ENCODE assay signal across 1 cellular context in the genomic region with DNA sequence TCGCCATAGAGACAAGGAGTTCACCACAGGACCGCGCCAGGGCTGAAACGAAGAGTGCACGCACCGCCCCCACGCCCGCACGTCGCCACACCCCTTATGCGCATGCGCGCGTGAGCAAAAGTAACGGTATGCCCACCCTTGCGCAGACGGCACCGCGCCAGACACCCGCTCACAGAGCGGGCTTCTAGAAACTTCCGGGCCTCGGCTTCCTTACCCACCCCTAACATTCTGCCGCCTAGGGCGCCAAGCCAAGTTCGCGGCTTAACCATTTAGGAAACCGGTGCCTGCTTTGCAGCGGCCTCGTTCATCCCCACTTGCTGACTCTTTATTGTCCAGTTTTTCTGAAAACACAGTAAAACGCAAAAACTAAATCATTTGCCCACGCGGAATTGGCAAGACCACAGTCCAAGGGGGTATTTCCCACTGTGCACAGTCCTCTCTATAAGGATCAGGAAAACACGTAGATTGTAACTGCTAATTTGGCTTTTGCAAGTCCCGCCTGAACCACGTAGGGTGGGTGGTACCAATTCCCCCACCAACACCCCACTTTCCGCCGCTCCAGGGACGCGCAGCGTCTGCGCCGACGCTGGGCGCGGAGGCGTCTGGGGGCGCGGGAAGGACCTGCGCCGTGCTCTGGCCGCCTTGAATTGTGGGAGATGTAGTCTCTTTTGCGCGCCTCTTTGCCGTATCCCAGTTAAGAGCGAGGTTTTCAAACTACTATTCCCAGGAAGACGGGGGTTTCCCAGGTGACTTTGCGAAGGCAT.
TF ChIP-seq lines count a peak whose summit lies in the region.

A gene with protein sequence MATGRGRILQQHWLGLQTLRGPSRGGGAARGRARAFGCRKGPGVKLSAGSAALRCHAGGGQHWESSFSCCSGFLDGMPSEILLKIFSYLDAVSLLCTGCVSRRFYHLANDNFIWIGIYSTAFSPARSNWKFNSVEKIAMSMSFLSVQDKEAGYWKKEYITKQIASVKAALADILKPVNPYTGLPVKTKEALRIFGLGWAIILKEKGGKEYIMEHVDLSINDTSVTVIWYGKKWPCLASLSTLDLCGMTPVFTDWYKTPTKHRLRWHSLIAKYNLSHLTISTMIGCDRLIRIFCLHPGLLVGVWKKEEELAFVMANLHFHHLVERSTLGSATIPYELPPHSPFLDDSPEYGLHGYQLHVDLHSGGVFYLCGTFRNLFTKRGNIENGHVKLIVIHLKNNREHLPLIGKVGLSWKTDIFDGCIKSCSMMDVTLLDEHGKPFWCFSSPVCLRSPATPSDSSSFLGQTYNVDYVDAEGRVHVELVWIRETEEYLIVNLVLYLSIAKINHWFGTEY (minus strand): TSS at position 56 of the 764 bp plus-strand sequence. CDS start 49 bp downstream, at position 7.
A gene with protein sequence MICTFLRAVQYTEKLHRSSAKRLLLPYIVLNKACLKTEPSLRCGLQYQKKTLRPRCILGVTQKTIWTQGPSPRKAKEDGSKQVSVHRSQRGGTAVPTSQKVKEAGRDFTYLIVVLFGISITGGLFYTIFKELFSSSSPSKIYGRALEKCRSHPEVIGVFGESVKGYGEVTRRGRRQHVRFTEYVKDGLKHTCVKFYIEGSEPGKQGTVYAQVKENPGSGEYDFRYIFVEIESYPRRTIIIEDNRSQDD (plus strand): TSS at position 745 of the 764 bp plus-strand sequence. CDS start 286 bp downstream, outside the sequence.

TF ChIP-seq in HepG2, 621 proteins besides CTCF, POLR2A, EP300 and RAD21 (continued from another document and continues in another):
- TF ChIP-seq HNRNPLL (IDR thresholded peaks at IDR 0.05; ENCODE audit: low read depth, low read length, poor library complexity, severe bottlenecking) (peak; percentile 92), PAWR (CRISPR knock-in tag; IDR thresholded peaks at IDR 0.05; ENCODE audit: borderline replicate concordance) (no peak), HNRNPK (IDR thresholded peaks at IDR 0.05; ENCODE audit: low read depth, low read length, poor library complexity, severe bottlenecking) (no peak), ZNF678 (CRISPR knock-in tag; IDR thresholded peaks at IDR 0.05) (peak; percentile 89), ZSCAN12 (CRISPR knock-in tag; IDR thresholded peaks at IDR 0.05) (no peak), ZNF883 (CRISPR knock-in tag; IDR thresholded peaks at IDR 0.05; ENCODE audit: not compliant biosample characterization) (peak; percentile 76), RXRA (CRISPR knock-in tag; IDR thresholded peaks at IDR 0.05) (no peak), ELF1 (CRISPR knock-in tag; IDR thresholded peaks at IDR 0.05) (peak; percentile 16; the same call in 1 of the 2 replicates), ZBTB1 (CRISPR knock-in tag; IDR thresholded peaks at IDR 0.05; ENCODE audit: borderline replicate concordance) (no peak), ZSCAN30 (CRISPR knock-in tag; IDR thresholded peaks at IDR 0.05) (0 out of 2 replicates have a peak, but pooled peaks have one; percentile 46), HDAC6 (IDR thresholded peaks at IDR 0.05; ENCODE audit: low read depth, low read length) (no peak), GMEB2 (CRISPR knock-in tag; IDR thresholded peaks at IDR 0.05; ENCODE audit: low read depth) (peak; percentile 94), ZNF639 (CRISPR knock-in tag; conservative IDR thresholded peaks at IDR 0.05) (no peak), ZNF432 (CRISPR knock-in tag; IDR thresholded peaks at IDR 0.05; ENCODE audit: borderline replicate concordance) (no peak), SATB2 (CRISPR knock-in tag; IDR thresholded peaks at IDR 0.05) (peak; percentile 82), TIGD3 (CRISPR knock-in tag; IDR thresholded peaks at IDR 0.05; ENCODE audit: borderline replicate concordance) (no peak), NR2F1 (CRISPR knock-in tag; IDR thresholded peaks at IDR 0.05) (no peak), ZNF326 (CRISPR knock-in tag; IDR thresholded peaks at IDR 0.05; ENCODE audit: borderline replicate concordance) (no peak), ZNF510 (CRISPR knock-in tag; IDR thresholded peaks at IDR 0.05; ENCODE audit: low read depth) (peak; percentile 97), CEBPB (IDR thresholded peaks at IDR 0.05; ENCODE audit: borderline replicate concordance, low read depth, low read length) (no peak), ZFP36L1 (CRISPR knock-in tag; IDR thresholded peaks at IDR 0.05) (peak; percentile 91), PHF21A (CRISPR knock-in tag; IDR thresholded peaks at IDR 0.05) (no peak; the same call in 1 of the 2 replicates), NFE2 (CRISPR knock-in tag; IDR thresholded peaks at IDR 0.05) (no peak), ZNF232 (CRISPR knock-in tag; IDR thresholded peaks at IDR 0.05; ENCODE audit: borderline replicate concordance) (peak; percentile 92; the same call in 1 of the 2 replicates), ZBTB34 (CRISPR knock-in tag; IDR thresholded peaks at IDR 0.05) (0 out of 2 replicates have a peak, but pooled peaks have one; percentile 24)
- TF ChIP-seq, protein P1, sequence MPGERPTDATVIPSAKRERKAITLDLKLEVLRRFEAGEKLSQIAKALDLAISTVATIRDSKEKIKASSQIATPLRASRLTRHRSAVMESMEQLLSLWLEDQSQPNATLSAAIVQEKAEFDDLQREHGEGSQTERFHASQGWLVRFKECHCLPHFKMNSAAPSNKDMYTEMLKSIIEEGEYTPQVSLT (CRISPR knock-in tag; IDR thresholded peaks at IDR 0.05; ENCODE audit: borderline replicate concordance, low read depth), result no peak
- TF ChIP-seq, protein P2, sequence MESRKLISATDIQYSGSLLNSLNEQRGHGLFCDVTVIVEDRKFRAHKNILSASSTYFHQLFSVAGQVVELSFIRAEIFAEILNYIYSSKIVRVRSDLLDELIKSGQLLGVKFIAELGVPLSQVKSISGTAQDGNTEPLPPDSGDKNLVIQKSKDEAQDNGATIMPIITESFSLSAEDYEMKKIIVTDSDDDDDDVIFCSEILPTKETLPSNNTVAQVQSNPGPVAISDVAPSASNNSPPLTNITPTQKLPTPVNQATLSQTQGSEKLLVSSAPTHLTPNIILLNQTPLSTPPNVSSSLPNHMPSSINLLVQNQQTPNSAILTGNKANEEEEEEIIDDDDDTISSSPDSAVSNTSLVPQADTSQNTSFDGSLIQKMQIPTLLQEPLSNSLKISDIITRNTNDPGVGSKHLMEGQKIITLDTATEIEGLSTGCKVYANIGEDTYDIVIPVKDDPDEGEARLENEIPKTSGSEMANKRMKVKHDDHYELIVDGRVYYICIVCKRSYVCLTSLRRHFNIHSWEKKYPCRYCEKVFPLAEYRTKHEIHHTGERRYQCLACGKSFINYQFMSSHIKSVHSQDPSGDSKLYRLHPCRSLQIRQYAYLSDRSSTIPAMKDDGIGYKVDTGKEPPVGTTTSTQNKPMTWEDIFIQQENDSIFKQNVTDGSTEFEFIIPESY (CRISPR knock-in tag; IDR thresholded peaks at IDR 0.05), result no peak
- TF ChIP-seq, protein P3, sequence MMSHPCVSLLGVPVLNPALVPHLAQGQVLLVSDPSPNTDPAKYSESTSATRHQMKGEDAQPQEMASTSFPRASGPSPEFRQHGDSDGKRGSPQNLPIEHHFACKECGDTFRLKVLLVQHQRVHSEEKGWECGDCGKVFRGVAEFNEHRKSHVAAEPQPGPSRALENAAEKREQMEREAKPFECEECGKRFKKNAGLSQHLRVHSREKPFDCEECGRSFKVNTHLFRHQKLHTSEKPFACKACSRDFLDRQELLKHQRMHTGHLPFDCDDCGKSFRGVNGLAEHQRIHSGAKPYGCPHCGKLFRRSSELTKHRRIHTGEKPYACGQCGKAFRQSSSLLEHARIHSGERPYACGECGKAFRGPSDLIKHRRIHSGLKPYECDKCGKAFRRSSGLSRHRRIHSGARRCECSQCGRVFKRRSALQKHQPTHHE (CRISPR knock-in tag; IDR thresholded peaks at IDR 0.05; ENCODE audit: borderline replicate concordance), result peak; percentile 70
- TF ChIP-seq, protein P4, sequence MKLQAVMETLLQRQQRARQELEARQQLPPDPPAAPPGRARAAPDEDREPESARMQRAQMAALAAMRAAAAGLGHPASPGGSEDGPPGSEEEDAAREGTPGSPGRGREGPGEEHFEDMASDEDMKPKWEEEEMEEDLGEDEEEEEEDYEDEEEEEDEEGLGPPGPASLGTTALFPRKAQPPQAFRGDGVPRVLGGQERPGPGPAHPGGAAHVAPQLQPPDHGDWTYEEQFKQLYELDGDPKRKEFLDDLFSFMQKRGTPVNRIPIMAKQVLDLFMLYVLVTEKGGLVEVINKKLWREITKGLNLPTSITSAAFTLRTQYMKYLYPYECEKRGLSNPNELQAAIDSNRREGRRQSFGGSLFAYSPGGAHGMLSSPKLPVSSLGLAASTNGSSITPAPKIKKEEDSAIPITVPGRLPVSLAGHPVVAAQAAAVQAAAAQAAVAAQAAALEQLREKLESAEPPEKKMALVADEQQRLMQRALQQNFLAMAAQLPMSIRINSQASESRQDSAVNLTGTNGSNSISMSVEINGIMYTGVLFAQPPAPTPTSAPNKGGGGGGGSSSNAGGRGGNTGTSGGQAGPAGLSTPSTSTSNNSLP (IDR thresholded peaks at IDR 0.05; ENCODE audit: low read depth, low read length), result no peak
- TF ChIP-seq, protein P5, sequence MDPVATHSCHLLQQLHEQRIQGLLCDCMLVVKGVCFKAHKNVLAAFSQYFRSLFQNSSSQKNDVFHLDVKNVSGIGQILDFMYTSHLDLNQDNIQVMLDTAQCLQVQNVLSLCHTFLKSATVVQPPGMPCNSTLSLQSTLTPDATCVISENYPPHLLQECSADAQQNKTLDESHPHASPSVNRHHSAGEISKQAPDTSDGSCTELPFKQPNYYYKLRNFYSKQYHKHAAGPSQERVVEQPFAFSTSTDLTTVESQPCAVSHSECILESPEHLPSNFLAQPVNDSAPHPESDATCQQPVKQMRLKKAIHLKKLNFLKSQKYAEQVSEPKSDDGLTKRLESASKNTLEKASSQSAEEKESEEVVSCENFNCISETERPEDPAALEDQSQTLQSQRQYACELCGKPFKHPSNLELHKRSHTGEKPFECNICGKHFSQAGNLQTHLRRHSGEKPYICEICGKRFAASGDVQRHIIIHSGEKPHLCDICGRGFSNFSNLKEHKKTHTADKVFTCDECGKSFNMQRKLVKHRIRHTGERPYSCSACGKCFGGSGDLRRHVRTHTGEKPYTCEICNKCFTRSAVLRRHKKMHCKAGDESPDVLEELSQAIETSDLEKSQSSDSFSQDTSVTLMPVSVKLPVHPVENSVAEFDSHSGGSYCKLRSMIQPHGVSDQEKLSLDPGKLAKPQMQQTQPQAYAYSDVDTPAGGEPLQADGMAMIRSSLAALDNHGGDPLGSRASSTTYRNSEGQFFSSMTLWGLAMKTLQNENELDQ (CRISPR knock-in tag; IDR thresholded peaks at IDR 0.05; ENCODE audit: borderline replicate concordance), result no peak; the same call in 1 of the 2 replicates
